8 cellular contexts compared by ENCODE assay signal in genomic region chr7:75966209-75966961, GRCh38. TPM values are rescaled to one million over a fixed set of nuclear protein-coding genes. Genes with fewer than 3 reads are reported as not detected.
A peak's percentile ranks its signal among the peaks of the same experiment; 100 is the strongest.
DNase-seq lines count a peak whose midpoint lies in the region; ATAC-seq and TF ChIP-seq lines count a peak whose summit lies in the region.

No MANE protein-coding gene starts in this region.

- H2AK5ac ChIP-seq in mesenchymal stem cell (ENCODE audit: low read length, severe bottlenecking): no peak overlapping the region

- H3K79me2 ChIP-seq in Karpas-422 (ENCODE audit: low read length): no peaks in the 10 kb centered on the region

- DNase-seq in NCI-H82 (lab: John Stamatoyannopoulos, UW) (peak; percentile 77), NCI-H82 treated with DMSO at 0.1 percent for 48 hours (lab: John Stamatoyannopoulos, UW; ENCODE audit: unreplicated experiment) (no peak), dorsolateral prefrontal cortex (peak in 1 of 10 donors; percentile 61), mesenchymal stem cell (no peak), Karpas-422 (no peak), NCI-H128 (lab: John Stamatoyannopoulos, UW; ENCODE audit: unreplicated experiment) (no peak)

- H3K9me3 ChIP-seq in mesenchymal stem cell (ENCODE audit: control insufficient read depth, low read length) (no peaks in the 10 kb centered on the region), Karpas-422 (ENCODE audit: low read length) (no peaks in the 10 kb centered on the region)

- H3K36me3 ChIP-seq in mesenchymal stem cell (ENCODE audit: control insufficient read depth in 1 of 2, insufficient read depth in 2 of 2, low read depth in 1 of 2, low read length in 2 of 2) (peaks cover 28 to 51% of the 10 kb centered on the region in 2 experiments), urinary bladder (ENCODE audit: insufficient read depth) (no peaks in the 10 kb centered on the region), Karpas-422 (ENCODE audit: insufficient read depth, low read length) (no peaks in the 10 kb centered on the region)

- H4K20me1 ChIP-seq in Karpas-422 (ENCODE audit: insufficient read depth, low read depth, low read length): no peaks in the 10 kb centered on the region

- no peak overlapping the region for H2BK5ac ChIP-seq in mesenchymal stem cell (ENCODE audit: low read depth, low read length, poor library complexity, severe bottlenecking)

- H3K27me3 ChIP-seq in dorsolateral prefrontal cortex (no peaks in the 10 kb centered on the region), mesenchymal stem cell (ENCODE audit: control insufficient read depth in 1 of 2, insufficient read depth in 1 of 2, low read length in 2 of 2) (no peaks in the 10 kb centered on the region), Karpas-422 (ENCODE audit: low read length) (no peaks in the 10 kb centered on the region)

- H2BK12ac ChIP-seq in mesenchymal stem cell (ENCODE audit: low read length in 2 of 2): peak overlapping the region in 1 of 2 experiments; percentile 23

- peaks cover 30% of the 10 kb centered on the region for H3K4me1 ChIP-seq in mesenchymal stem cell (ENCODE audit: control insufficient read depth, insufficient read depth, low read depth, low read length)
- H3K4me1 ChIP-seq in urinary bladder (ENCODE audit: insufficient read depth): no peaks in the 10 kb centered on the region
- no peaks in the 10 kb centered on the region for H3K4me1 ChIP-seq in Karpas-422 (ENCODE audit: low read length)

- H3K14ac ChIP-seq in mesenchymal stem cell (ENCODE audit: low read length in 2 of 2): no peak overlapping the region

- no peak overlapping the region for H3K4me2 ChIP-seq in mesenchymal stem cell (ENCODE audit: low read length, poor library complexity, severe bottlenecking)
- H3K4me2 ChIP-seq in Karpas-422 (ENCODE audit: low read depth, low read length, poor library complexity, severe bottlenecking): no peak overlapping the region

- H2BK120ac ChIP-seq in mesenchymal stem cell (ENCODE audit: low read depth, low read length): no peak overlapping the region

- no peak overlapping the region for H4K91ac ChIP-seq in mesenchymal stem cell (ENCODE audit: low read length)

- H3K9ac ChIP-seq in mesenchymal stem cell (ENCODE audit: low read length) (peak overlapping the region; percentile 69), Karpas-422 (ENCODE audit: low read length) (no peak overlapping the region)

- H3K4me3 ChIP-seq in dorsolateral prefrontal cortex (peak overlapping the region in 30 of 59 donors; percentile 2 to 51 (median 27)), mesenchymal stem cell (ENCODE audit: insufficient read depth in 1 of 2, low read depth in 1 of 2, low read length in 2 of 2) (peak overlapping the region in 1 of 2 experiments; percentile 60), urinary bladder (ENCODE audit: low read depth, low read length) (no peak overlapping the region), Karpas-422 (ENCODE audit: low read length) (no peak overlapping the region)

- TF ChIP-seq CTCF in dorsolateral prefrontal cortex (IDR thresholded peaks at IDR 0.05 in 54 of 56, conservative IDR thresholded peaks at IDR 0.05 in 2 of 56; ENCODE audit: low read depth in 1 of 56, partially characterized antibody in 56 of 56): no peak

- 86% methylated on average over 25 of the region's 25 CpGs for WGBS in mesenchymal stem cell
- WGBS in urinary bladder: 42% methylated on average over 25 of the region's 25 CpGs

- H3K27ac ChIP-seq in dorsolateral prefrontal cortex (peak overlapping the region in 55 of 59 donors; percentile 19 to 90 (median 75)), mesenchymal stem cell (ENCODE audit: low read length, poor library complexity, severe bottlenecking) (no peak overlapping the region), urinary bladder (ENCODE audit: low read depth) (peak overlapping the region; percentile 89), Karpas-422 (ENCODE audit: low read length) (no peak overlapping the region)

- no peak overlapping the region for H3K18ac ChIP-seq in mesenchymal stem cell (ENCODE audit: low read depth in 1 of 2, low read length in 2 of 2)

- H2BK15ac ChIP-seq in mesenchymal stem cell (ENCODE audit: low read depth, poor library complexity, severe bottlenecking): no peak overlapping the region

- no peak overlapping the region for H2AFZ ChIP-seq in mesenchymal stem cell (ENCODE audit: low read depth, low read length)
- no peak overlapping the region for H2AFZ ChIP-seq in Karpas-422 (ENCODE audit: low read length)

- intact Hi-C loops in dorsolateral prefrontal cortex (cut with DNase I): no loop called here

- H3K9me2 ChIP-seq in Karpas-422 (replicated peaks; ENCODE audit: insufficient read depth, low read length): no peaks in the 10 kb centered on the region

- peaks cover 25% of the 10 kb centered on the region for H3K79me1 ChIP-seq in mesenchymal stem cell (replicated peaks; ENCODE audit: low read length, poor library complexity, severe bottlenecking)

- no peak overlapping the region for H3K23ac ChIP-seq in mesenchymal stem cell (ENCODE audit: low read length in 2 of 2)

- H3K4ac ChIP-seq in mesenchymal stem cell (ENCODE audit: low read depth in 1 of 2, low read length in 2 of 2): no peak overlapping the region

- no peak overlapping the region for H4K8ac ChIP-seq in mesenchymal stem cell (ENCODE audit: low read length)

- no peak for ATAC-seq in HG02642 (IDR thresholded peaks at IDR 0.05; ENCODE audit: poor library complexity, unreplicated experiment)

RNA-seq across cellular contexts. Expression of gene TMEM120A, which starts 28.0 kb away (rescaled TPM):
- total RNA-seq in dorsolateral prefrontal cortex (10 to 100 TPM; 32.6 to 87.9 (median 49.5) TPM), urinary bladder (17.8 TPM)
- polyA plus RNA-seq in mesenchymal stem cell (2013, experiment 1 of 2): 54.5 TPM
- polyA plus RNA-seq in mesenchymal stem cell (2013, experiment 2 of 2): 54.2 TPM
- polyA plus RNA-seq in urinary bladder: 90.2 TPM
- total RNA-seq in Karpas-422 (2014; rRNA removed; shearing (Covaris generic); ENCODE audit: low replicate concordance): 32.8 and 35.6 TPM in 2 replicates

RNA-seq across cellular contexts. Expression of gene POR, which starts 51.4 kb away (rescaled TPM):
- total RNA-seq in dorsolateral prefrontal cortex: 100 to 1,000 TPM in 9 of 120 experiments, 10 to 100 TPM in 111; 52.3 to 111 (median 78.1) TPM
- 76.9 TPM for polyA plus RNA-seq in mesenchymal stem cell (2013, experiment 1 of 2)
- 80.1 TPM for polyA plus RNA-seq in mesenchymal stem cell (2013, experiment 2 of 2)
- total RNA-seq in urinary bladder: 33.2 TPM
- 103 TPM for polyA plus RNA-seq in urinary bladder
- total RNA-seq in Karpas-422 (2014; rRNA removed; shearing (Covaris generic); ENCODE audit: low replicate concordance): 19.8 and 38.9 TPM in 2 replicates

Comparison
In these comparisons a context has a peak if more than half of its experiments do, and no peak if none do; other contexts are left out.
1. H3K27ac ChIP-seq: peak in dorsolateral prefrontal cortex (55 of 59) and urinary bladder (single experiment); none in mesenchymal stem cell (single experiment) and Karpas-422 (single experiment).
2. H3K4me3 ChIP-seq: peak in dorsolateral prefrontal cortex (30 of 59); none in urinary bladder (single experiment) and Karpas-422 (single experiment).